10 cellular contexts compared by ENCODE assay signal in genomic region chr1:19384113-19384512, GRCh38.
DNase-seq lines count a peak whose midpoint lies in the region; ATAC-seq and TF ChIP-seq lines count a peak whose summit lies in the region.
"Had no signal": no experiment of that assay in that cellular context is flagged by ENCODE, and none has a peak within 500 bp of the region (broad histone marks: within the 10 kb centered on the region; RNA-seq: fewer than 3 reads in every experiment).

No MANE protein-coding gene starts in this region.

- H3K4me3 ChIP-seq in BE2C (ENCODE audit: low read depth, low read length): no peak overlapping the region
- H3K4me3 ChIP-seq in ascending aorta: no peak overlapping the region
- H3K4me3 ChIP-seq in lower lobe of right lung: no peak overlapping the region

- TF ChIP-seq CTCF in BE2C (IDR thresholded peaks at IDR 0.05; ENCODE audit: low read depth, low read length) (no peak), ascending aorta (IDR thresholded peaks at IDR 0.05) (no peak), lower lobe of right lung (IDR thresholded peaks at IDR 0.05) (no peak)

- H3K9me3 ChIP-seq in BE2C (no peaks in the 10 kb centered on the region), ascending aorta (no peaks in the 10 kb centered on the region), lower lobe of right lung (no peaks in the 10 kb centered on the region)

- H3K27me3 ChIP-seq in BE2C (no peaks in the 10 kb centered on the region), ascending aorta (no peaks in the 10 kb centered on the region), lower lobe of right lung (ENCODE audit: low read depth) (no peaks in the 10 kb centered on the region)

- H3K4me1 ChIP-seq in BE2C: no peaks in the 10 kb centered on the region
- H3K4me1 ChIP-seq in ascending aorta: peaks cover 19 to 47% of the 10 kb centered on the region in 2 donors
- H3K4me1 ChIP-seq in lower lobe of right lung: peaks cover 23% of the 10 kb centered on the region

- H3K36me3 ChIP-seq in BE2C: no peaks in the 10 kb centered on the region
- H3K36me3 ChIP-seq in ascending aorta: peaks cover 20 to 30% of the 10 kb centered on the region in 2 donors
- H3K36me3 ChIP-seq in lower lobe of right lung: peaks cover 61% of the 10 kb centered on the region

- ATAC-seq in lower lobe of right lung (peak; percentile 35 to 36), HG03354 (IDR thresholded peaks at IDR 0.05; ENCODE audit: poor library complexity, severe bottlenecking, unreplicated experiment) (no peak)

- CTCF ChIA-PET in HEK293T (lab: Yijun Ruan, JAX): interaction anchor here (0.9 kb wide), 1 partner anchor 21 kb away, joined by 5 read pairs; no protein-coding TSS in a partner anchor

- POLR2A ChIA-PET in HEK293T (lab: Yijun Ruan, JAX): no interaction called here

- DNase-seq in BE2C (peak; percentile 63), HEK293T (ENCODE audit: extremely low spot score) (peak; percentile 36), ascending aorta (ENCODE audit: low spot score in 2 of 2) (peak in 1 of 2 donors; percentile 79), lower lobe of right lung (no peak), SKM-1 treated with dmso at 0.1 percent for 144 hours (lab: John Stamatoyannopoulos, UW; ENCODE audit: unreplicated experiment) (no peak), mesenteric fat pad (ENCODE audit: low spot score) (no peak), NCI-H2107 (lab: John Stamatoyannopoulos, UW) (no peak)
- DNase-seq: midbrain, RPMI8226 had no signal

- H3K27ac ChIP-seq in ascending aorta: peak overlapping the region; percentile 76 to 77
- no peak overlapping the region for H3K27ac ChIP-seq in lower lobe of right lung

- intact Hi-C loops in ascending aorta (cut with DNase I): no loop called here
- intact Hi-C loops in lower lobe of right lung (cut with DNase I): no loop called here

TF ChIP-seq in HEK293T, 16 proteins besides CTCF, POLR2A, EP300 and RAD21:
- no peak for TF ChIP-seq CTBP1 (IDR thresholded peaks at IDR 0.05; ENCODE audit: borderline replicate concordance)

Comparison
In these comparisons a context has a peak if more than half of its experiments do, and no peak if none do; other contexts are left out.
1. DNase-seq: peak in BE2C (single experiment) and HEK293T (single experiment); none in lower lobe of right lung (single experiment), SKM-1 treated with dmso at 0.1 percent for 144 hours (single experiment), mesenteric fat pad (single experiment) and NCI-H2107 (single experiment).